ENCODE assay signal across 9 cellular contexts in the genomic region with DNA sequence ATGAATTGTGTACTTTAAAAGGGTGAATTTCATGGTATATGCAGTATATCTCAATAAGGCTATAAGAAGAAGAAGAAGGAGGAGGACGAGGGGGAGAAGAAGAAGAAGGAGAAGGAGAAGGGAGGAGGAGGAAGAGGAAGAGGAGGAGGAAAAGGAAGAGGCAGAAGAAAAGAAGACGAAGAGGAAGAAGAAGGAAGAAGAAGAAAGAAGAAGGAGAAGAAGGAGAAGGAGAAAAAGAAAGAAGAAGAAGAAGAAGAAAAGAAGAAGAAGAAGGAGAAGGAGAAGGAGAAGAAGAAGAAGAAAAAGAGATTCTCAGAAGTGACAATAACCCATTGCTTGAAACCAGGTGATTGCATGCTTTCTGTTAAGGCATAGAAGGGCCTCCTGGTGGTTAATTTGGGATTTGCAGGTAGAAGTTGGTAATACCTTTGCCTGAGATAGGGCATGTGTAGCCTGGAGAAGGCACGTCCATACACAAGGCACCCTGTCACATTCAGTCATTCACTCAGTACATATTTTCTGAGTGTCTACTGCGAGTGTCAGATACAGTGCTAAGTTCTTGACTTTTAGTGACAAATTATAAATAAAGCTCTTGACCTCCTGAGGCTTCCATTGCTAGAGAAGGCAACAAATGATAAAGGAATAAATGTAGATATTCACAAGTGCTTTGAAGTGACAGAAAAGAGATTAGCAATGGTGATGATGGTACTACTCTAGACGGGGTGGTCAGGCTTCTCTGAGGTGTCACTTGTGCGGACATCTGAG.
DNase-seq lines count a peak whose midpoint lies in the region; ATAC-seq and TF ChIP-seq lines count a peak whose summit lies in the region.
"Had no signal": no experiment of that assay in that cellular context is flagged by ENCODE, and none has a peak within 500 bp of the region (broad histone marks: within the 10 kb centered on the region; RNA-seq: fewer than 3 reads in every experiment).

No MANE protein-coding gene starts in this region.

- no peaks in the 10 kb centered on the region for H3K36me3 ChIP-seq in lower lobe of right lung

- H3K27ac Mint-ChIP-seq in activated naive CD4-positive, alpha-beta T cell treated with anti-CD3 and anti-CD28 coated beads, Interleukin-2, amount 10 ng/mL, durations not matched to agents 7 days and 5 days: no peak overlapping the region
- H3K27ac Mint-ChIP-seq: memory B cell had no signal

- CTCF ChIA-PET in activated naive CD4-positive, alpha-beta T cell treated with anti-CD3 and anti-CD28 coated beads, Interleukin-2, amount 10 ng/mL, durations not matched to agents 7 days and 5 days (lab: Charles Lee): no interaction called here

- H3K9me3 ChIP-seq in lower lobe of right lung: no peaks in the 10 kb centered on the region

- no peak overlapping the region for H3K4me3 ChIP-seq in lower lobe of right lung

- no peak overlapping the region for H3K4me3 Mint-ChIP-seq in activated naive CD4-positive, alpha-beta T cell treated with anti-CD3 and anti-CD28 coated beads, Interleukin-2, amount 10 ng/mL, durations not matched to agents 7 days and 5 days
- H3K4me3 Mint-ChIP-seq: memory B cell had no signal

- H3K27ac ChIP-seq in VCaP (no peak overlapping the region), lower lobe of right lung (no peak overlapping the region)

- no peaks in the 10 kb centered on the region for H3K27me3 ChIP-seq in lower lobe of right lung (ENCODE audit: low read depth)

- TF ChIP-seq CTCF in VCaP (conservative IDR thresholded peaks at IDR 0.05) (peak; percentile 65), lower lobe of right lung (IDR thresholded peaks at IDR 0.05) (peak; percentile 29)

- no peaks in the 10 kb centered on the region for H3K4me1 Mint-ChIP-seq in activated naive CD4-positive, alpha-beta T cell treated with anti-CD3 and anti-CD28 coated beads, Interleukin-2, amount 10 ng/mL, durations not matched to agents 7 days and 5 days
- H3K4me1 Mint-ChIP-seq: memory B cell had no signal

- no peaks in the 10 kb centered on the region for H3K4me1 ChIP-seq in lower lobe of right lung

- H3K27me3 Mint-ChIP-seq in activated naive CD4-positive, alpha-beta T cell treated with anti-CD3 and anti-CD28 coated beads, Interleukin-2, amount 10 ng/mL, durations not matched to agents 7 days and 5 days: no peaks in the 10 kb centered on the region
- H3K27me3 Mint-ChIP-seq: memory B cell had no signal

- peak; percentile 87 for ATAC-seq in GM19455 (IDR thresholded peaks at IDR 0.05; ENCODE audit: unreplicated experiment)
- ATAC-seq in lower lobe of right lung: no peak

- DNase-seq in EH (ENCODE audit: low read depth) (peak; percentile 28), HT1080 (ENCODE audit: low read depth) (peak; percentile 20), lower lobe of right lung (no peak), NCI-H2029 (lab: John Stamatoyannopoulos, UW) (no peak), T-helper 9 cell (no peak)
- DNase-seq in activated naive CD4-positive, alpha-beta T cell treated with anti-CD3 and anti-CD28 coated beads, Interleukin-2, amount 10 ng/mL, durations not matched to agents 7 days and 5 days: no peak

- no peaks in the 10 kb centered on the region for H3K36me3 Mint-ChIP-seq in activated naive CD4-positive, alpha-beta T cell treated with anti-CD3 and anti-CD28 coated beads, Interleukin-2, amount 10 ng/mL, durations not matched to agents 7 days and 5 days
- H3K36me3 Mint-ChIP-seq: memory B cell had no signal

- peaks cover 1% of the 10 kb centered on the region for H3K9me3 Mint-ChIP-seq in activated naive CD4-positive, alpha-beta T cell treated with anti-CD3 and anti-CD28 coated beads, Interleukin-2, amount 10 ng/mL, durations not matched to agents 7 days and 5 days

- intact Hi-C loops in lower lobe of right lung (cut with DNase I): no loop called here

Comparison
In these comparisons a context has a peak if more than half of its experiments do, and no peak if none do; other contexts are left out.
1. DNase-seq: peak in EH (single experiment) and HT1080 (single experiment); none in lower lobe of right lung (single experiment), NCI-H2029 (single experiment), T-helper 9 cell (single experiment) and activated naive CD4-positive, alpha-beta T cell treated with anti-CD3 and anti-CD28 coated beads, Interleukin-2, amount 10 ng/mL, durations not matched to agents 7 days and 5 days (single experiment).